1 cellular context compared by ENCODE assay signal in the genomic region with DNA sequence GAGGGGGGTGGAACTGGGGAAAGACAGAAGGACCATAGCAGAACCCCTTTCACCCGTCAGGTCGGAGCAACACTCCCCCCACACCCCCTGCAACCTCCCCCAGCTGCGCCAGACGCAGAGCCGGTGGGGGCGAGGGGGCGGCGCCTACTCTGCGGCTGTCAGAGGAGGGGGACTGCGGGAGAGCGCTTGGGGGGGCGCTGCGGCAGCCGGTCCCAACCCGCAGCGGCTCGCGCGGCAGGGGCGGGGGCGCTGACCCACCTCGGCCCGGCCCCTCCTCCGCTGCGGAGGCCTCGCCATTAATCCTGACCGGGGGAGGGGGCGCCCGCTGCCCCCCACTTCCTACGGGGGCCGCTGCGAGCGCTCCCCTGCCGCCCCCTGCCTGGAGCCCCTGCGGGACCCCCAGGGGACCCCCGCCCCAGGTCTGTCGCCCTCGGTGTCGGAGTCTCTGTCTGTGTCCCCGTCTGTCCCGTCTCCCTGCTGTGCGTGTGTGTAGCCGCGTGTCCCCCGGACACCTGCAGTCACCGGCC.
TF ChIP-seq lines count a peak whose summit lies in the region.

No MANE protein-coding gene starts in this region.

TF ChIP-seq in liver, 16 proteins besides CTCF, POLR2A, EP300 and RAD21 (continued from another document):
- TF ChIP-seq, protein P1, sequence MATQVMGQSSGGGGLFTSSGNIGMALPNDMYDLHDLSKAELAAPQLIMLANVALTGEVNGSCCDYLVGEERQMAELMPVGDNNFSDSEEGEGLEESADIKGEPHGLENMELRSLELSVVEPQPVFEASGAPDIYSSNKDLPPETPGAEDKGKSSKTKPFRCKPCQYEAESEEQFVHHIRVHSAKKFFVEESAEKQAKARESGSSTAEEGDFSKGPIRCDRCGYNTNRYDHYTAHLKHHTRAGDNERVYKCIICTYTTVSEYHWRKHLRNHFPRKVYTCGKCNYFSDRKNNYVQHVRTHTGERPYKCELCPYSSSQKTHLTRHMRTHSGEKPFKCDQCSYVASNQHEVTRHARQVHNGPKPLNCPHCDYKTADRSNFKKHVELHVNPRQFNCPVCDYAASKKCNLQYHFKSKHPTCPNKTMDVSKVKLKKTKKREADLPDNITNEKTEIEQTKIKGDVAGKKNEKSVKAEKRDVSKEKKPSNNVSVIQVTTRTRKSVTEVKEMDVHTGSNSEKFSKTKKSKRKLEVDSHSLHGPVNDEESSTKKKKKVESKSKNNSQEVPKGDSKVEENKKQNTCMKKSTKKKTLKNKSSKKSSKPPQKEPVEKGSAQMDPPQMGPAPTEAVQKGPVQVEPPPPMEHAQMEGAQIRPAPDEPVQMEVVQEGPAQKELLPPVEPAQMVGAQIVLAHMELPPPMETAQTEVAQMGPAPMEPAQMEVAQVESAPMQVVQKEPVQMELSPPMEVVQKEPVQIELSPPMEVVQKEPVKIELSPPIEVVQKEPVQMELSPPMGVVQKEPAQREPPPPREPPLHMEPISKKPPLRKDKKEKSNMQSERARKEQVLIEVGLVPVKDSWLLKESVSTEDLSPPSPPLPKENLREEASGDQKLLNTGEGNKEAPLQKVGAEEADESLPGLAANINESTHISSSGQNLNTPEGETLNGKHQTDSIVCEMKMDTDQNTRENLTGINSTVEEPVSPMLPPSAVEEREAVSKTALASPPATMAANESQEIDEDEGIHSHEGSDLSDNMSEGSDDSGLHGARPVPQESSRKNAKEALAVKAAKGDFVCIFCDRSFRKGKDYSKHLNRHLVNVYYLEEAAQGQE (IDR thresholded peaks at IDR 0.05) = no peak
- TF ChIP-seq EGR1 (IDR thresholded peaks at IDR 0.05; ENCODE audit: low read depth in 2 of 2) = no peak
TF ChIP-seq in liver: peak in this region for 0.
